ENCODE assay signal across 26 cellular contexts in genomic region chr13:22499919-22500318, GRCh38.
DNase-seq lines count a peak whose midpoint lies in the region; ATAC-seq, FAIRE-seq and TF ChIP-seq lines count a peak whose summit lies in the region.
"Had no signal": no experiment of that assay in that cellular context is flagged by ENCODE, and none has a peak within 500 bp of the region (broad histone marks: within the 10 kb centered on the region; RNA-seq: fewer than 3 reads in every experiment).

No MANE protein-coding gene starts in this region.

- no peak for FAIRE-seq in frontal cortex (lab: Jason Lieb, UNC)
- FAIRE-seq: A549, GM18507, HepG2, K562 had no signal

- H3K36me3 ChIP-seq in testis (ENCODE audit: low read depth, missing control alignments) (no peaks in the 10 kb centered on the region), vagina (no peaks in the 10 kb centered on the region)

- in situ Hi-C loops in astrocyte of the cerebellum (cut with HindIII; ENCODE audit: low sequenced_read_pairs), result no loop called here

- H3K27ac ChIP-seq in right cardiac atrium (ENCODE audit: low read length), result no peak overlapping the region
- H3K27ac ChIP-seq in testis, result no peak overlapping the region
- no peak overlapping the region for H3K27ac ChIP-seq in vagina
- H3K27ac ChIP-seq: A549, GM23248, RWPE1 had no signal

- DNase-seq in left ventricle myocardium superior (no peak), right cardiac atrium (no peak), astrocyte of the cerebellum (ENCODE audit: low read depth) (peak; percentile 41), kidney tubule cell (ENCODE audit: low spot score) (peak; percentile 70), testis (no peak), GM20000 (ENCODE audit: low spot score) (no peak), frontal cortex (ENCODE audit: low spot score in 2 of 2) (no peak), vagina (ENCODE audit: extremely low spot score in 2 of 2) (no peak)
- DNase-seq: AML-193; C1 segment of cervical spinal cord; CD4-positive, alpha-beta memory T cell; COR-L47; GM23248; H7; Kasumi-1; MM.1S; NCI-H1694; NCI-H2029 treated with DMSO at 0.1 percent for 48 hours; NCI-H526 treated with DMSO at 0.1 percent for 48 hours; SIG-M5 had no signal

- peak; percentile 45 for ATAC-seq in left ventricle myocardium superior
- no peak for ATAC-seq in right cardiac atrium
- ATAC-seq: A549, HepG2, K562, SK-N-SH treated with all-trans-retinoic acid at 6 μM for 48 hours had no signal

- TF ChIP-seq POLR2A in testis (IDR thresholded peaks at IDR 0.05) (no peak), vagina (IDR thresholded peaks at IDR 0.05) (no peak)

- H3K27me3 ChIP-seq in right cardiac atrium (ENCODE audit: control insufficient read depth, insufficient read depth) (no peaks in the 10 kb centered on the region), testis (no peaks in the 10 kb centered on the region), vagina (no peaks in the 10 kb centered on the region)

- H3K4me1 ChIP-seq in right cardiac atrium (ENCODE audit: control insufficient read depth, insufficient read depth, low read length) (peaks cover 1% of the 10 kb centered on the region), testis (no peaks in the 10 kb centered on the region), vagina (no peaks in the 10 kb centered on the region)
- H3K4me1 ChIP-seq: A549 had no signal

- no peak for TF ChIP-seq CTCF in astrocyte of the cerebellum (IDR thresholded peaks at IDR 0.05; ENCODE audit: low read depth, low read length, missing control alignments)
- TF ChIP-seq CTCF in testis (IDR thresholded peaks at IDR 0.05), result no peak
- TF ChIP-seq CTCF in GM20000 (IDR thresholded peaks at IDR 0.05; ENCODE audit: extremely low read depth, missing control alignments), result no peak
- TF ChIP-seq CTCF in vagina (IDR thresholded peaks at IDR 0.05), result no peak

- H3K9me3 ChIP-seq in right cardiac atrium (ENCODE audit: control insufficient read depth, low read length), result no peaks in the 10 kb centered on the region
- H3K9me3 ChIP-seq in testis, result no peaks in the 10 kb centered on the region
- H3K9me3 ChIP-seq in vagina, result no peaks in the 10 kb centered on the region
- H3K9me3 ChIP-seq: A549 had no signal

- no peak overlapping the region for H3K4me3 ChIP-seq in right cardiac atrium (ENCODE audit: low read length)
- H3K4me3 ChIP-seq in astrocyte of the cerebellum (ENCODE audit: low read depth, low read length), result no peak overlapping the region
- no peak overlapping the region for H3K4me3 ChIP-seq in testis
- no peak overlapping the region for H3K4me3 ChIP-seq in vagina
- H3K4me3 ChIP-seq: A549, GM23248, K562 had no signal

- intact Hi-C loops in left ventricle myocardium superior (cut with micrococcal nuclease), result no loop called here
- intact Hi-C loops in right cardiac atrium (cut with DNase I), result no loop called here
- intact Hi-C loops in testis (cut with DNase I; ENCODE audit: low total_unique reads), result no loop called here
- intact Hi-C loops in vagina (cut with DNase I), result no loop called here

Comparison
In these comparisons a context has a peak if more than half of its experiments do, and no peak if none do; other contexts are left out.
1. DNase-seq: peak in astrocyte of the cerebellum (single experiment) and kidney tubule cell (single experiment); none in left ventricle myocardium superior (single experiment), right cardiac atrium (0 of 3), testis (single experiment), GM20000 (single experiment), frontal cortex (0 of 2) and vagina (0 of 2).